ENCODE assay signal across 21 cellular contexts in genomic region chr18:45339819-45340550, GRCh38.
"Had no signal": no experiment of that assay in that cellular context is flagged by ENCODE, and none has a peak within 500 bp of the region (broad histone marks: within the 10 kb centered on the region; RNA-seq: fewer than 3 reads in every experiment).

No MANE protein-coding gene starts in this region.

- ATAC-seq: gastroesophageal sphincter; heart left ventricle; left lung; natural killer cell treated with Interleukin-12 subunit alpha and Interleukin-12 subunit beta and Interleukin-15 and Interleukin-18, amount 100 ng/mL, for 72 hours; stimulated activated memory B cell treated with anti-CD40 and anti-IgM and Interleukin-4, amounts not matched to agents 10 μg/mL and 1 μg/mL and 100 μg/mL, for 72 hours had no signal

- H3K4me1 ChIP-seq: gastroesophageal sphincter, heart left ventricle, left lung, right lobe of liver had no signal

- H3K9me3 ChIP-seq: esophagus squamous epithelium, gastroesophageal sphincter, heart left ventricle, left lung, neutrophil, right lobe of liver, transverse colon had no signal

- H3K36me3 ChIP-seq: esophagus squamous epithelium, gastroesophageal sphincter, heart left ventricle, left lung, neutrophil, right lobe of liver, transverse colon had no signal

- H3K27ac ChIP-seq: esophagus squamous epithelium, gastroesophageal sphincter, heart left ventricle, left lung, neutrophil, right lobe of liver, skin epidermis, transverse colon had no signal

- H3K27me3 ChIP-seq: esophagus squamous epithelium, gastroesophageal sphincter, left lung, neutrophil, right lobe of liver, transverse colon had no signal

- DNase-seq: activated CD4-positive, alpha-beta memory T cell treated with anti-CD3 and anti-CD28 coated beads, Interleukin-2, amount 10 ng/mL, durations not matched to agents 7 days and 5 days; activated CD4-positive, alpha-beta T cell treated with anti-CD3 and anti-CD28 coated beads, Interleukin-2, amount 10 ng/mL, durations not matched to agents 24 days and 14 days; activated effector memory CD4-positive, alpha-beta T cell treated with anti-CD3 and anti-CD28 coated beads, Interleukin-2, amount 50 U/mL, for 16 hours; activated naive CD4-positive, alpha-beta T cell treated with anti-CD3 and anti-CD28 coated beads, Interleukin-2, amount 10 ng/mL, durations not matched to agents 7 days and 5 days; activated T-cell treated with anti-CD3 and anti-CD28 coated beads for 4 hours; effector CD4-positive, alpha-beta T cell; esophagus squamous epithelium; heart left ventricle; left lung; midbrain; posterior cingulate gyrus; right lobe of liver; stimulated activated CD4-positive, alpha-beta T cell treated with anti-CD3 and anti-CD28 coated beads, Interleukin-15, amount 100 ng/mL, for 24 hours; T1000; transverse colon had no signal

- H3K4me3 ChIP-seq: esophagus squamous epithelium, gastroesophageal sphincter, heart left ventricle, left lung, lung, right lobe of liver, skin epidermis, transverse colon had no signal
